ENCODE assay signal across 8 cellular contexts in the genomic region with DNA sequence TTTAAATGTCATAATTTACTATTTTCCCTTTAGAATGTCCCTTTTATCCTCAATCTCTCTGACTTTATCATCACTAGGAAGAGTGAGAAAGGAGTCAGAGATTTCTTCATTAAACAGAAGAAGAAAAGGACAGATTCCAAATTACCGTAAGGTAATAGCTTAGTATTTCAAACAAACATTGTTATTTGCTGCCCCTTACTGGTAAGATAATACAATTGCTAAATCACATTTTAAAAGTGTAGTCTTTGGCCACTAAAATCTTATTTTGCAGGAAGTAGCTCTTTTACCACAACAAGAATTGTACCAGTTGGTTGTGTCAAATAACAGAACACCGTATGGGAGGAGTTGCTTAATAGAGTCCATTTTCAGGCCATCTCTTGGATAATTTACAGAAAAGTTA. TPM values are rescaled to one million over a fixed set of nuclear protein-coding genes. Genes with fewer than 3 reads are reported as not detected.
DNase-seq lines count a peak whose midpoint lies in the region; ATAC-seq, FAIRE-seq and TF ChIP-seq lines count a peak whose summit lies in the region.

No MANE protein-coding gene starts in this region.

- H4K20me1 ChIP-seq in Karpas-422 (ENCODE audit: insufficient read depth, low read depth, low read length): no peaks in the 10 kb centered on the region
- H4K20me1 ChIP-seq in astrocyte (ENCODE audit: insufficient read depth, low read length): no peaks in the 10 kb centered on the region

- H3K9me3 Mint-ChIP-seq in astrocyte (ENCODE audit: unreplicated experiment) (peaks cover 3% of the 10 kb centered on the region), nephron progenitor cell (peaks cover 15% of the 10 kb centered on the region)

- H3K4me3 ChIP-seq in A549: no peak overlapping the region
- H3K4me3 ChIP-seq in Karpas-422 (ENCODE audit: low read length): no peak overlapping the region
- H3K4me3 ChIP-seq in astrocyte (ENCODE audit: insufficient read depth, low read depth, low read length): no peak overlapping the region

- H3K4me1 Mint-ChIP-seq in astrocyte (ENCODE audit: low read depth, unreplicated experiment): no peaks in the 10 kb centered on the region
- H3K4me1 Mint-ChIP-seq in nephron progenitor cell: no peaks in the 10 kb centered on the region

- H2AFZ ChIP-seq in Karpas-422 (ENCODE audit: low read length) (no peak overlapping the region), astrocyte (ENCODE audit: low read depth, low read length) (no peak overlapping the region)

- H3K4me2 ChIP-seq in A549 (peak overlapping the region; percentile 19; the same call in 1 of the 3 replicates), Karpas-422 (ENCODE audit: low read depth, low read length, poor library complexity, severe bottlenecking) (no peak overlapping the region), astrocyte (ENCODE audit: low read length) (no peak overlapping the region)

- H3K9ac ChIP-seq in Karpas-422 (ENCODE audit: low read length): no peak overlapping the region
- H3K9ac ChIP-seq in astrocyte (ENCODE audit: low read length): no peak overlapping the region

- 11% methylated on average over 2 of the region's 2 CpGs for WGBS in A549 (ENCODE audit: missing lambda C conversion rate)

- no peak overlapping the region for H3K4me3 Mint-ChIP-seq in astrocyte (ENCODE audit: unreplicated experiment)
- no peak overlapping the region for H3K4me3 Mint-ChIP-seq in nephron progenitor cell

- no peaks in the 10 kb centered on the region for H3K9me2 ChIP-seq in Karpas-422 (replicated peaks; ENCODE audit: insufficient read depth, low read length)

- H3K36me3 Mint-ChIP-seq in astrocyte (ENCODE audit: low read depth, unreplicated experiment): no peaks in the 10 kb centered on the region
- H3K36me3 Mint-ChIP-seq in nephron progenitor cell (ENCODE audit: low read depth): no peaks in the 10 kb centered on the region

- H3K9me3 ChIP-seq in A549 (no peaks in the 10 kb centered on the region), Karpas-422 (ENCODE audit: low read length) (no peaks in the 10 kb centered on the region), astrocyte (ENCODE audit: insufficient read depth, low read depth, low read length) (no peaks in the 10 kb centered on the region)

- H3K27ac ChIP-seq in A549 (no peak overlapping the region), Karpas-422 (ENCODE audit: low read length) (no peak overlapping the region), astrocyte (ENCODE audit: low read depth, low read length) (no peak overlapping the region)

- CTCF ChIA-PET in A549 (lab: Yijun Ruan, JAX): interaction anchor here (0.6 to 4.0 kb wide), 28 partner anchors 9 to 1302 kb away, joined by 3 to 29 read pairs (median 4); a partner anchor contains a TSS

- H3K27ac Mint-ChIP-seq in astrocyte (ENCODE audit: unreplicated experiment): no peak overlapping the region
- H3K27ac Mint-ChIP-seq in nephron progenitor cell: no peak overlapping the region

- H3K79me2 ChIP-seq in Karpas-422 (ENCODE audit: low read length) (no peaks in the 10 kb centered on the region), astrocyte (ENCODE audit: insufficient read depth, low read length) (no peaks in the 10 kb centered on the region)

- POLR2A ChIA-PET in A549 (lab: Yijun Ruan, JAX): interaction anchor here (0.6 to 1.1 kb wide), 2 partner anchors 473 to 778 kb away, joined by 3 read pairs; a partner anchor contains a TSS

- TF ChIP-seq RAD21 in A549 (conservative IDR thresholded peaks at IDR 0.05 in 1 of 2, IDR thresholded peaks at IDR 0.05 in 1 of 2): peak; percentile 74 to 84

- H3K36me3 ChIP-seq in Karpas-422 (ENCODE audit: insufficient read depth, low read length) (no peaks in the 10 kb centered on the region), astrocyte (ENCODE audit: insufficient read depth, low read length) (no peaks in the 10 kb centered on the region)

- H3K27me3 Mint-ChIP-seq in astrocyte (ENCODE audit: low read depth, unreplicated experiment) (no peaks in the 10 kb centered on the region), nephron progenitor cell (ENCODE audit: low read depth, poor library complexity) (no peaks in the 10 kb centered on the region)

- no peaks in the 10 kb centered on the region for H3K27me3 ChIP-seq in Karpas-422 (ENCODE audit: low read length)
- H3K27me3 ChIP-seq in astrocyte (ENCODE audit: insufficient read depth, low read length): no peaks in the 10 kb centered on the region

- H3K4me1 ChIP-seq in A549: 0 out of 3 replicates have a peak, but pooled peaks cover 4% of the 10 kb centered on the region
- H3K4me1 ChIP-seq in Karpas-422 (ENCODE audit: low read length): peaks cover 9% of the 10 kb centered on the region
- H3K4me1 ChIP-seq in astrocyte (ENCODE audit: insufficient read depth, low read length): no peaks in the 10 kb centered on the region

- peak; percentile 73 for TF ChIP-seq CTCF in A549 (IDR thresholded peaks at IDR 0.05)
- TF ChIP-seq CTCF in astrocyte (IDR thresholded peaks at IDR 0.05; ENCODE audit: insufficient read depth, low read depth, low read length): peak; percentile 40
- TF ChIP-seq CTCF in nephron progenitor cell (IDR thresholded peaks at IDR 0.05): no peak

- TF ChIP-seq EP300 in A549 (IDR thresholded peaks at IDR 0.05): no peak

- peak; percentile 27 to 49 for DNase-seq in A549 (ENCODE audit: low read depth in 1 of 2, low spot score in 1 of 2)
- no peak for DNase-seq in GM18507 (ENCODE audit: extremely low spot score, insufficient read length, low read depth)
- DNase-seq in Karpas-422: peak; percentile 69
- DNase-seq in astrocyte (ENCODE audit: low read depth): peak; percentile 33
- peak; percentile 45 to 54 for DNase-seq in lung microvascular endothelial cell (ENCODE audit: low read depth in 2 of 2)
- no peak for DNase-seq in superior temporal gyrus (ENCODE audit: extremely low spot score)
- DNase-seq in nephron progenitor cell: no peak

- peak; percentile 62 to 72; a peak in 3 of 6 replicates for ATAC-seq in A549
- no peak for ATAC-seq in HG02571 (IDR thresholded peaks at IDR 0.05; ENCODE audit: unreplicated experiment)

- no peak for FAIRE-seq in A549 (lab: Jason Lieb, UNC)
- peak; percentile 67 for FAIRE-seq in GM18507 (lab: Jason Lieb, UNC)
- peak; percentile 64 for FAIRE-seq in astrocyte (lab: Jason Lieb, UNC)

- no peak for TF ChIP-seq POLR2A in A549 (IDR thresholded peaks at IDR 0.05; ENCODE audit: low read length)

TF ChIP-seq in A549, 52 proteins besides CTCF, POLR2A, EP300 and RAD21:
- TF ChIP-seq, protein P1, sequence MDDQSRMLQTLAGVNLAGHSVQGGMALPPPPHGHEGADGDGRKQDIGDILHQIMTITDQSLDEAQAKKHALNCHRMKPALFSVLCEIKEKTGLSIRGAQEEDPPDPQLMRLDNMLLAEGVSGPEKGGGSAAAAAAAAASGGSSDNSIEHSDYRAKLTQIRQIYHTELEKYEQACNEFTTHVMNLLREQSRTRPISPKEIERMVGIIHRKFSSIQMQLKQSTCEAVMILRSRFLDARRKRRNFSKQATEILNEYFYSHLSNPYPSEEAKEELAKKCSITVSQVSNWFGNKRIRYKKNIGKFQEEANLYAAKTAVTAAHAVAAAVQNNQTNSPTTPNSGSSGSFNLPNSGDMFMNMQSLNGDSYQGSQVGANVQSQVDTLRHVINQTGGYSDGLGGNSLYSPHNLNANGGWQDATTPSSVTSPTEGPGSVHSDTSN (IDR thresholded peaks at IDR 0.05): no peak
- TF ChIP-seq HEYL (CRISPR knock-in tag; IDR thresholded peaks at IDR 0.05): no peak
- TF ChIP-seq NPAS2 (CRISPR knock-in tag; IDR thresholded peaks at IDR 0.05; ENCODE audit: borderline replicate concordance): no peak
- 0 out of 4 replicates have a peak, but pooled peaks of 1 of the 2 experiments have one; percentile 15 for TF ChIP-seq CEBPB (IDR thresholded peaks at IDR 0.05)
- TF ChIP-seq, protein P2, sequence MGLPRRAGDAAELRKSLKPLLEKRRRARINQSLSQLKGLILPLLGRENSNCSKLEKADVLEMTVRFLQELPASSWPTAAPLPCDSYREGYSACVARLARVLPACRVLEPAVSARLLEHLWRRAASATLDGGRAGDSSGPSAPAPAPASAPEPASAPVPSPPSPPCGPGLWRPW (IDR thresholded peaks at IDR 0.05): no peak
- no peak for TF ChIP-seq CBX8 (IDR thresholded peaks at IDR 0.05)
- TF ChIP-seq, protein P3, sequence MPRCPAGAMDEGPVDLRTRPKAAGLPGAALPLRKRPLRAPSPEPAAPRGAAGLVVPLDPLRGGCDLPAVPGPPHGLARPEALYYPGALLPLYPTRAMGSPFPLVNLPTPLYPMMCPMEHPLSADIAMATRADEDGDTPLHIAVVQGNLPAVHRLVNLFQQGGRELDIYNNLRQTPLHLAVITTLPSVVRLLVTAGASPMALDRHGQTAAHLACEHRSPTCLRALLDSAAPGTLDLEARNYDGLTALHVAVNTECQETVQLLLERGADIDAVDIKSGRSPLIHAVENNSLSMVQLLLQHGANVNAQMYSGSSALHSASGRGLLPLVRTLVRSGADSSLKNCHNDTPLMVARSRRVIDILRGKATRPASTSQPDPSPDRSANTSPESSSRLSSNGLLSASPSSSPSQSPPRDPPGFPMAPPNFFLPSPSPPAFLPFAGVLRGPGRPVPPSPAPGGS (IDR thresholded peaks at IDR 0.05): no peak
- TF ChIP-seq SMC3 (IDR thresholded peaks at IDR 0.05): peak; percentile 66
- no peak for TF ChIP-seq RFX5 (IDR thresholded peaks at IDR 0.05)
- TF ChIP-seq GATA3 (IDR thresholded peaks at IDR 0.05; ENCODE audit: borderline replicate concordance): no peak
- TF ChIP-seq ZNF302 (CRISPR knock-in tag; IDR thresholded peaks at IDR 0.05): no peak

RNA-seq across cellular contexts. Expression of a gene that starts 53.7 kb away (rescaled TPM):
- 136 and 141 TPM in 2 replicates for polyA plus RNA-seq in A549 (2011; rRNA removed)
- polyA plus RNA-seq in A549 (2012; cell fraction: cytosol; rRNA removed): 31.9 and 36.6 TPM in 2 replicates
- polyA plus RNA-seq in A549 (2012; cell fraction: nucleus; rRNA removed): 13.3 and 16.2 TPM in 2 replicates
- 40.4 to 44.5 TPM (median 43.8 TPM) in 3 replicates for polyA plus RNA-seq in A549 (2017; fragmentation: RNase III; extraction: RNeasy Plus Mini Kit Qiagen cat#74134 plus additional on column Dnase treatment)
- polyA minus RNA-seq in A549 (2011; rRNA and poly(A)+ RNA removed): 78.4 and 81.1 TPM in 2 replicates
- 56.9 and 114 TPM in 2 replicates for total RNA-seq in Karpas-422 (2014; rRNA removed; shearing (Covaris generic); ENCODE audit: low replicate concordance)
- 59.5 and 59.8 TPM in 2 replicates for total RNA-seq in astrocyte
- 27.7 and 53.0 TPM in 2 replicates for total RNA-seq in lung microvascular endothelial cell

RNA-seq across cellular contexts. Expression of a gene that starts 54.0 kb away (rescaled TPM):
- polyA plus RNA-seq in A549 (2011; rRNA removed) (4.4 and 5.4 TPM in 2 replicates), A549 (2017; fragmentation: RNase III; extraction: RNeasy Plus Mini Kit Qiagen cat#74134 plus additional on column Dnase treatment) (3.1 to 3.5 TPM (median 3.2 TPM) in 3 replicates)
- polyA plus RNA-seq in A549 (2012; cell fraction: cytosol; rRNA removed): 0.70 and 0.97 TPM in 2 replicates
- polyA plus RNA-seq in A549 (2012; cell fraction: nucleus; rRNA removed): 0.86 and 1.1 TPM in 2 replicates
- polyA minus RNA-seq in A549 (2011; rRNA and poly(A)+ RNA removed): 2.9 and 3.9 TPM in 2 replicates
- total RNA-seq in Karpas-422 (2014; rRNA removed; shearing (Covaris generic); ENCODE audit: low replicate concordance): 12.4 and 30.5 TPM in 2 replicates
- total RNA-seq in astrocyte (18.7 and 19.1 TPM in 2 replicates), lung microvascular endothelial cell (8.9 and 11.9 TPM in 2 replicates)

Comparison
In these comparisons a context has a peak if more than half of its experiments do, and no peak if none do; other contexts are left out.
1. DNase-seq: peak in A549 (2 of 2), Karpas-422 (single experiment), astrocyte (single experiment) and lung microvascular endothelial cell (2 of 2); none in GM18507 (single experiment), superior temporal gyrus (single experiment) and nephron progenitor cell (single experiment).